ENCODE assay signal across 19 cellular contexts in the genomic region with DNA sequence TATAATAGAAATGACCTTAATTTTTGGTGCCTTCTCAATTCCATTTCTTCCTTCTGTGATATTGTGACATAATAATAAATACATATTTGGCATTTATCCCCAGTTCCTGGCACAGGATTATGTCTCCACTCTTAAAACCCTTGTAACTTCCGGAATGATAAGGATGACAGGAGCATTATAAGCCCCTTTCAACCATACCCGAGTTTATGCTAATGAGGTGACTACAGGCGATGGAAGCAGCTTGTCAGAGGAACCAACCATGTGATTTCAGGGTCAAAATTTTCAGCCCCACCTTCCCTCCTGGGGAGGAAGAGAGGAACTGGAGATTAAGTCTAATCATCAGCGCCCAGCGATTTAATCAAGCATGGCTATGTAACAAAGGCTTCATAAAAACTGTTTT.
DNase-seq lines count a peak whose midpoint lies in the region; TF ChIP-seq lines count a peak whose summit lies in the region.
"Had no signal": no experiment of that assay in that cellular context is flagged by ENCODE, and none has a peak within 500 bp of the region (broad histone marks: within the 10 kb centered on the region; RNA-seq: fewer than 3 reads in every experiment).

No MANE protein-coding gene starts in this region.

- H3K4me1 ChIP-seq in A673 (ENCODE audit: insufficient read depth, low read length, poor library complexity, severe bottlenecking) = peaks cover 14% of the 10 kb centered on the region
- H3K4me1 ChIP-seq in neuronal stem cell (ENCODE audit: control insufficient read depth in 2 of 2, insufficient read depth in 1 of 2, low read depth in 1 of 2, low read length in 2 of 2) = peaks cover 7 to 8% of the 10 kb centered on the region in 2 donors
- H3K4me1 ChIP-seq in tibial artery = no peaks in the 10 kb centered on the region
- H3K4me1 ChIP-seq: A549, BE2C, BLaER1, Caco-2 had no signal

- no peak overlapping the region for H3K9ac ChIP-seq in SK-N-MC (ENCODE audit: insufficient read length)
- H3K9ac ChIP-seq in neuronal stem cell (ENCODE audit: low read depth, low read length, poor library complexity) = no peak overlapping the region
- H3K9ac ChIP-seq: BLaER1 had no signal

- H3K4me2 ChIP-seq in neuronal stem cell (ENCODE audit: insufficient read depth, low read length, poor library complexity, severe bottlenecking) = no peak overlapping the region
- H3K4me2 ChIP-seq: A549, BLaER1 had no signal

- no peak overlapping the region for H3K18ac ChIP-seq in neuronal stem cell (ENCODE audit: low read length)

- CTCF ChIA-PET in A673 (lab: Charles Lee) = no interaction called here

- TF ChIP-seq CTCF in A673 (conservative IDR thresholded peaks at IDR 0.05; ENCODE audit: low read depth, low read length) (no peak), tibial artery (IDR thresholded peaks at IDR 0.05) (no peak)

- no peaks in the 10 kb centered on the region for H3K27me3 ChIP-seq in A673 (replicated peaks; ENCODE audit: insufficient read depth, low read depth, low read length, poor library complexity)
- H3K27me3 ChIP-seq in neuronal stem cell (ENCODE audit: control insufficient read depth in 3 of 3, insufficient read depth in 3 of 3, low read depth in 1 of 3, low read length in 3 of 3) = no peaks in the 10 kb centered on the region
- no peaks in the 10 kb centered on the region for H3K27me3 ChIP-seq in tibial artery
- H3K27me3 ChIP-seq: BE2C, BLaER1 had no signal

- H3K9me3 ChIP-seq in A673 (ENCODE audit: low read depth, low read length, poor library complexity, severe bottlenecking) (no peaks in the 10 kb centered on the region), SK-N-MC (ENCODE audit: low read depth, low read length) (no peaks in the 10 kb centered on the region), neuronal stem cell (replicated peaks in 1 of 2; ENCODE audit: control insufficient read depth in 2 of 2, insufficient read depth in 1 of 2, low read depth in 1 of 2, low read length in 2 of 2) (no peaks in the 10 kb centered on the region), tibial artery (no peaks in the 10 kb centered on the region)
- H3K9me3 ChIP-seq: A549, BE2C, BLaER1 had no signal

- H4K91ac ChIP-seq in neuronal stem cell (ENCODE audit: low read depth, low read length, poor library complexity) = no peak overlapping the region

- H2AK5ac ChIP-seq in neuronal stem cell (ENCODE audit: low read depth, low read length) = peak overlapping the region; percentile 21

- H3K79me1 ChIP-seq in neuronal stem cell (ENCODE audit: low read depth, low read length) = no peaks in the 10 kb centered on the region

- BruUV-seq in A673 (replicated peaks; lab: Mats Ljungman, UMichigan) = no TSS peak

- H3K36me3 ChIP-seq in A673 (ENCODE audit: insufficient read depth, low read length, poor library complexity, severe bottlenecking) (no peaks in the 10 kb centered on the region), SK-N-MC (ENCODE audit: insufficient read depth, low read length) (no peaks in the 10 kb centered on the region), neuronal stem cell (replicated peaks in 1 of 2; ENCODE audit: control insufficient read depth in 2 of 2, insufficient read depth in 2 of 2, low read length in 2 of 2) (no peaks in the 10 kb centered on the region), tibial artery (no peaks in the 10 kb centered on the region)
- H3K36me3 ChIP-seq: BE2C, BLaER1 had no signal

- H3K27ac ChIP-seq in A673 (ENCODE audit: low read depth, low read length, poor library complexity, severe bottlenecking) (no peak overlapping the region), SK-N-MC (no peak overlapping the region), neuronal stem cell (replicated peaks; ENCODE audit: low read length) (no peak overlapping the region), tibial artery (no peak overlapping the region)
- H3K27ac ChIP-seq: 22Rv1, A549, BLaER1 had no signal

- no peak overlapping the region for H2BK12ac ChIP-seq in neuronal stem cell (ENCODE audit: low read length)

- H2BK5ac ChIP-seq in neuronal stem cell (ENCODE audit: low read length) = no peak overlapping the region

- intact Hi-C loops in A673 (cut with micrococcal nuclease; ENCODE audit: unreplicated experiment) = no loop called here
- intact Hi-C loops in tibial artery (cut with DNase I; ENCODE audit: low total_unique reads) = no loop called here

- no peak overlapping the region for H3K4me3 ChIP-seq in A673 (ENCODE audit: low read depth, low read length, poor library complexity, severe bottlenecking)
- peak overlapping the region; percentile 56 for H3K4me3 ChIP-seq in SK-N-MC
- no peak overlapping the region for H3K4me3 ChIP-seq in neuronal stem cell (ENCODE audit: low read length in 2 of 2)
- no peak overlapping the region for H3K4me3 ChIP-seq in tibial artery
- H3K4me3 ChIP-seq: A549, BLaER1 had no signal

- no peak overlapping the region for H2BK15ac ChIP-seq in neuronal stem cell (ENCODE audit: low read length)

- H3K4ac ChIP-seq in neuronal stem cell (ENCODE audit: low read length) = no peak overlapping the region

- no peak overlapping the region for H3K23ac ChIP-seq in neuronal stem cell (ENCODE audit: low read depth, low read length, poor library complexity)

- DNase-seq in A673 (ENCODE audit: low spot score) (peak; percentile 74), SK-N-MC (ENCODE audit: low read depth, low spot score) (peak; percentile 86), neuronal stem cell (ENCODE audit: low spot score) (no peak), epidermal melanocyte (ENCODE audit: insufficient read length, low spot score) (no peak), tibial artery (no peak), NCI-H69 (lab: John Stamatoyannopoulos, UW) (no peak)
- DNase-seq: ACHN; BE2C; C1 segment of cervical spinal cord; Caco-2; Calu3; CD4-positive, alpha-beta memory T cell; CD4-positive, CD25-positive, alpha-beta regulatory T cell; CD8-positive, alpha-beta memory T cell; DMS79 treated with DMSO at 0.1 percent for 48 hours; GF-D8 had no signal

- WGBS in neuronal stem cell (ENCODE audit: extremely low coverage in 2 of 2, insufficient read length in 2 of 2, insufficient replicate concordance in 1 of 2), 2 donors = no CpG with 5 or more reads among the region's 5 CpGs

- no peak overlapping the region for H4K8ac ChIP-seq in neuronal stem cell (ENCODE audit: low read depth, low read length)

- H2BK120ac ChIP-seq in neuronal stem cell (ENCODE audit: low read depth, low read length) = no peak overlapping the region

- H2AFZ ChIP-seq in neuronal stem cell (ENCODE audit: low read length) = no peak overlapping the region

- no peak overlapping the region for H3K14ac ChIP-seq in neuronal stem cell (ENCODE audit: low read length)

- POLR2A ChIA-PET in A673 (lab: Charles Lee; ENCODE audit: low non-redundant PET) = no interaction called here

Comparison
In these comparisons a context has a peak if more than half of its experiments do, and no peak if none do; other contexts are left out.
1. DNase-seq: peak in A673 (single experiment) and SK-N-MC (single experiment); none in neuronal stem cell (single experiment), epidermal melanocyte (single experiment), tibial artery (0 of 2) and NCI-H69 (single experiment).